29 cellular contexts compared by ENCODE assay signal in genomic region chr7:128809363-128809762, GRCh38. TPM values are rescaled to one million over a fixed set of nuclear protein-coding genes. Genes with fewer than 3 reads are reported as not detected.
"Had no signal": no experiment of that assay in that cellular context is flagged by ENCODE, and none has a peak within 500 bp of the region (broad histone marks: within the 10 kb centered on the region; RNA-seq: fewer than 3 reads in every experiment).

No MANE protein-coding gene starts in this region.

- H3K27me3 ChIP-seq: Peyer's patch had no signal

- H3K9me3 ChIP-seq: Peyer's patch had no signal

- H3K27ac ChIP-seq: KMS-11, Peyer's patch, RWPE1 had no signal

- DNase-seq: activated CD4-positive, alpha-beta T cell treated with anti-CD3 and anti-CD28 coated beads for 36 hours; activated CD4-positive, alpha-beta T cell treated with anti-CD3 and anti-CD28 coated beads, Interleukin-2, amount 10 ng/mL, durations not matched to agents 7 days and 5 days; activated CD4-positive, alpha-beta T cell treated with anti-CD3 and anti-CD28 coated beads, Interleukin-2, amount 50 U/mL, for 48 hours; activated CD8-positive, alpha-beta T cell treated with anti-CD3 and anti-CD28 coated beads, Interleukin-2, amount 10 ng/mL, durations not matched to agents 7 days and 5 days; activated naive CD4-positive, alpha-beta T cell treated with anti-CD3 and anti-CD28 coated beads, Interleukin-2, amount 10 ng/mL, durations not matched to agents 7 days and 5 days; activated naive CD8-positive, alpha-beta T cell treated with anti-CD3 and anti-CD28 coated beads, Interleukin-2, amount 50 U/mL, for 24 hours; activated T-cell treated with anti-CD3 and anti-CD28 coated beads, Interleukin-2, amount 50 U/mL, for 24 hours; anterior cingulate cortex; caudate nucleus; cerebellar nuclear complex; NCI-H1105; NCI-H1417 treated with DMSO at 0.1 percent for 48 hours; NCI-H187 treated with DMSO at 0.1 percent for 48 hours; NCI-H345; NCI-H524 treated with DMSO at 0.1 percent for 48 hours; NCI-H748 treated with DMSO at 0.1 percent for 48 hours; NK-92 treated with Interleukin-12 subunit alpha and Interleukin-12 subunit beta, amount 100 ng/mL, for 24 hours; PC-3; Peyer's patch; SIG-M5 had no signal

- ATAC-seq: activated CD4-positive, alpha-beta T cell treated with anti-CD3 and anti-CD28 coated beads for 36 hours; activated CD4-positive, CD25-positive, alpha-beta regulatory T cell treated with anti-CD3 and anti-CD28 coated beads, Interleukin-2, amount 50 U/mL, for 24 hours; activated CD8-positive, alpha-beta T cell treated with anti-CD3 and anti-CD28 coated beads, Interleukin-2, amount 10 ng/mL, durations not matched to agents 7 days and 5 days; activated naive CD8-positive, alpha-beta T cell treated with anti-CD3 and anti-CD28 coated beads, Interleukin-2, amount 50 U/mL, for 24 hours; PC-3; Right ventricle myocardium inferior; WTC11 had no signal

- H3K9ac ChIP-seq: KMS-11 had no signal

- H3K4me1 ChIP-seq: Peyer's patch had no signal

- H3K4me3 ChIP-seq: Peyer's patch had no signal

- H3K4me2 ChIP-seq: KMS-11 had no signal

RNA-seq across cellular contexts. Expression of gene FLNC, which starts 20.8 kb away (rescaled TPM):
- total RNA-seq: activated CD4-positive, alpha-beta T cell treated with anti-CD3 and anti-CD28 coated beads, Interleukin-2, amount 10 ng/mL, durations not matched to agents 7 days and 5 days; activated CD8-positive, alpha-beta T cell treated with anti-CD3 and anti-CD28 coated beads, Interleukin-2, amount 10 ng/mL, durations not matched to agents 7 days and 5 days; activated T-helper 2 cell treated with anti-CD3 and anti-CD28 coated beads, Interferon-gamma antibody, Interleukin-2, Interleukin-4, amounts not matched to agents 10 μg/mL and 5 μg/mL and 100 μg/mL, durations not matched to agents 14 hours and 24 hours and 36 hours had no signal

RNA-seq across cellular contexts. Expression of gene OPN1SW, which starts 33.8 kb away (rescaled TPM):
- total RNA-seq: activated CD4-positive, alpha-beta T cell treated with anti-CD3 and anti-CD28 coated beads for 36 hours; activated CD4-positive, alpha-beta T cell treated with anti-CD3 and anti-CD28 coated beads, Interleukin-2, amount 10 ng/mL, durations not matched to agents 7 days and 5 days; activated CD8-positive, alpha-beta T cell treated with anti-CD3 and anti-CD28 coated beads, Interleukin-2, amount 10 ng/mL, durations not matched to agents 7 days and 5 days; activated T-helper 2 cell treated with anti-CD3 and anti-CD28 coated beads, Interferon-gamma antibody, Interleukin-2, Interleukin-4, amounts not matched to agents 10 μg/mL and 5 μg/mL and 100 μg/mL, durations not matched to agents 14 hours and 24 hours and 36 hours; bronchial epithelial cell; M059J; NCI-H460; PC-3; Peyer's patch; Right ventricle myocardium inferior; WTC11 had no signal
